In the genomic region with DNA sequence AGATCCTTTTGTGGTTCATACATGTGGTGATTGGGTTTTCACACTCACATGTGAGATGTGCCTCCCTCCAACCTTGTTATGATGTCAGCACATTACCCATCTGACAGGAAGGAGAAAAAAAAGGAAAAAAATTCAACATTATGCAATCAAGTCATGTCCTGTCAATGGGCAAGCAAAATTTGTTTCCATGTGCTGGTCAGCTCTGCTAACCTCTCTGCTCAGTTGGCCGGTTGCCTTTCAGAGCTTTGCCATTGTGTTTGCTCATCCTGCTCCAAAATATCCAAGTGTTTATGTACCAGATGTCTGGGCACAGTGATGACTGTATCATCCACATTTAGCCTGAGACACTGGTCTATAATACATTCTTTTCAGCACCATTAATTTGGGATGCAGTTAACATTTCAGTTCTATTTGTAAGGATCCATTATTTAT, we compare ENCODE assay signal across 15 cellular contexts. TPM values are rescaled to one million over a fixed set of nuclear protein-coding genes. Genes with fewer than 3 reads are reported as not detected.
DNase-seq lines count a peak whose midpoint lies in the region; ATAC-seq and TF ChIP-seq lines count a peak whose summit lies in the region.
"Had no signal": no experiment of that assay in that cellular context is flagged by ENCODE, and none has a peak within 500 bp of the region (broad histone marks: within the 10 kb centered on the region; RNA-seq: fewer than 3 reads in every experiment).

No MANE protein-coding gene starts in this region.

- no peaks in the 10 kb centered on the region for H3K36me3 ChIP-seq in right lobe of liver
- no peaks in the 10 kb centered on the region for H3K36me3 ChIP-seq in subcutaneous abdominal adipose tissue (ENCODE audit: control insufficient read depth in 5 of 5, insufficient read depth in 5 of 5, low read length in 5 of 5)
- H3K36me3 ChIP-seq: adrenal gland, thoracic aorta, WERI-Rb-1 had no signal

- H3K27me3 Mint-ChIP-seq in activated T-cell treated with anti-CD3 and anti-CD28 coated beads, Interleukin-2, amount 50 U/mL, for 4 hours (ENCODE audit: low read depth) = peaks cover 7% of the 10 kb centered on the region

- H3K9me3 ChIP-seq in right lobe of liver = no peaks in the 10 kb centered on the region
- H3K9me3 ChIP-seq in subcutaneous abdominal adipose tissue (ENCODE audit: control insufficient read depth in 5 of 5, low read length in 5 of 5) = no peaks in the 10 kb centered on the region
- H3K9me3 ChIP-seq: adrenal gland, thoracic aorta had no signal

- H3K4me1 Mint-ChIP-seq in activated T-cell treated with anti-CD3 and anti-CD28 coated beads, Interleukin-2, amount 50 U/mL, for 4 hours (ENCODE audit: low read depth) = peaks cover 3% of the 10 kb centered on the region

- H3K9me3 Mint-ChIP-seq in activated T-cell treated with anti-CD3 and anti-CD28 coated beads, Interleukin-2, amount 50 U/mL, for 4 hours = no peaks in the 10 kb centered on the region
- H3K9me3 Mint-ChIP-seq: endodermal cell had no signal

- no peak overlapping the region for H3K4me3 Mint-ChIP-seq in activated T-cell treated with anti-CD3 and anti-CD28 coated beads, Interleukin-2, amount 50 U/mL, for 4 hours
- H3K4me3 Mint-ChIP-seq: endodermal cell had no signal

- peak overlapping the region in 56 of 59 donors; percentile 4 to 96 (median 83) for H3K27ac ChIP-seq in dorsolateral prefrontal cortex
- peak overlapping the region in 1 of 3 donors; percentile 54 for H3K27ac ChIP-seq in right lobe of liver
- H3K27ac ChIP-seq in subcutaneous abdominal adipose tissue (ENCODE audit: low read depth, low read length) = peak overlapping the region; percentile 38
- H3K27ac ChIP-seq: adrenal gland, KMS-11, thoracic aorta, WERI-Rb-1 had no signal

- ATAC-seq in right lobe of liver (peak in 3 of 4 donors; percentile 47 to 70 (median 61)), GM18907 (IDR thresholded peaks at IDR 0.05; ENCODE audit: unreplicated experiment) (no peak)
- no peak for ATAC-seq in activated T-cell treated with anti-CD3 and anti-CD28 coated beads, Interleukin-2, amount 50 U/mL, for 4 hours
- ATAC-seq: right cardiac atrium had no signal

- no peak overlapping the region for H3K4me3 ChIP-seq in dorsolateral prefrontal cortex
- no peak overlapping the region for H3K4me3 ChIP-seq in right lobe of liver
- no peak overlapping the region for H3K4me3 ChIP-seq in subcutaneous abdominal adipose tissue (ENCODE audit: low read depth in 1 of 5, low read length in 5 of 5)
- H3K4me3 ChIP-seq: adrenal gland, thoracic aorta had no signal

- DNase-seq in LHCN-M2 (ENCODE audit: low read depth) = peak; percentile 53
- peak in 9 of 10 donors; percentile 17 to 87 (median 71) for DNase-seq in dorsolateral prefrontal cortex
- peak in 2 of 3 donors; percentile 62 to 70 for DNase-seq in right lobe of liver
- no peak for DNase-seq in activated T-cell treated with anti-CD3 and anti-CD28 coated beads, Interleukin-2, amount 50 U/mL, for 4 hours
- no peak for DNase-seq in NCI-H2196 treated with DMSO at 0.1 percent for 48 hours (lab: John Stamatoyannopoulos, UW; ENCODE audit: unreplicated experiment)
- DNase-seq: activated T-cell treated with anti-CD3 and anti-CD28 coated beads for 4 hours, endodermal cell, NCI-H1930, right cardiac atrium, WERI-Rb-1 had no signal

- no peaks in the 10 kb centered on the region for H3K36me3 Mint-ChIP-seq in activated T-cell treated with anti-CD3 and anti-CD28 coated beads, Interleukin-2, amount 50 U/mL, for 4 hours (ENCODE audit: insufficient read depth)

- no peaks in the 10 kb centered on the region for H3K4me1 ChIP-seq in right lobe of liver
- H3K4me1 ChIP-seq in subcutaneous abdominal adipose tissue (ENCODE audit: control insufficient read depth in 5 of 5, insufficient read depth in 5 of 5, low read length in 5 of 5) = peaks cover 5 to 16% (median 8%) of the 10 kb centered on the region in 5 donors
- H3K4me1 ChIP-seq: adrenal gland had no signal

- TF ChIP-seq CTCF in dorsolateral prefrontal cortex (IDR thresholded peaks at IDR 0.05 in 54 of 56, conservative IDR thresholded peaks at IDR 0.05 in 2 of 56; ENCODE audit: low read depth in 1 of 56, partially characterized antibody in 56 of 56) = peak in 9 of 56 donors; percentile 7 to 23 (median 13)
- no peak for TF ChIP-seq CTCF in right lobe of liver (IDR thresholded peaks at IDR 0.05)

- H3K9ac ChIP-seq in subcutaneous abdominal adipose tissue (ENCODE audit: low read length in 5 of 5) = no peak overlapping the region
- H3K9ac ChIP-seq: KMS-11 had no signal

- H3K27me3 ChIP-seq in dorsolateral prefrontal cortex (no peaks in the 10 kb centered on the region), right lobe of liver (no peaks in the 10 kb centered on the region), subcutaneous abdominal adipose tissue (ENCODE audit: control insufficient read depth in 5 of 5, insufficient read depth in 4 of 5, low read length in 5 of 5) (no peaks in the 10 kb centered on the region)
- H3K27me3 ChIP-seq: adrenal gland had no signal

- 14% methylated on average over 1 of the region's 1 CpG for WGBS in right lobe of liver (ENCODE audit: insufficient coverage, low coverage, low lambda C conversion rate, missing lambda C conversion rate)

- no peak for TF ChIP-seq POLR2A in right lobe of liver (IDR thresholded peaks at IDR 0.05)

- intact Hi-C loops in dorsolateral prefrontal cortex (cut with DNase I) (loop anchor here (2.0 to 10.0 kb wide), 3 partner anchors 53 to 780 kb away; a partner anchor contains a TSS), right lobe of liver (cut with DNase I) (no loop called here)

RNA-seq across cellular contexts. Expression of a gene that starts 27.0 kb away (rescaled TPM):
- total RNA-seq in LHCN-M2 (2014; rRNA removed) (not detected in 2 replicates), dorsolateral prefrontal cortex (1 to 10 TPM in 87 of 120 experiments, under 1 TPM in 24, not detected in 9; 0.39 to 8.8 (median 1.9) TPM), right lobe of liver (not detected)
- polyA plus RNA-seq in LHCN-M2 (2012) = not detected
- total RNA-seq in activated T-cell treated with anti-CD3 and anti-CD28 coated beads, Interleukin-2, amount 50 U/mL, for 4 hours = not detected
- total RNA-seq: adrenal gland, endodermal cell, right cardiac atrium, thoracic aorta had no signal
- polyA plus RNA-seq: adrenal gland, right cardiac atrium had no signal

RNA-seq across cellular contexts. Expression of a gene that starts 51.8 kb away (rescaled TPM):
- total RNA-seq in LHCN-M2 (2014; rRNA removed) = 34.6 and 36.3 TPM in 2 replicates
- polyA plus RNA-seq in LHCN-M2 (2012) = 10.7 TPM
- total RNA-seq in dorsolateral prefrontal cortex = 10 to 100 TPM in 33 of 120 experiments, 1 to 10 TPM in 87; 3.7 to 14.8 (median 8.6) TPM
- total RNA-seq in right lobe of liver = 10 to 100 TPM in 5 of 6 experiments, 1 to 10 TPM in 1; 9.4 to 21.4 (median 14.7) TPM
- total RNA-seq in activated T-cell treated with anti-CD3 and anti-CD28 coated beads, Interleukin-2, amount 50 U/mL, for 4 hours = 10 to 100 TPM; 35.5 to 37.9 (median 35.7) TPM

Comparison
In these comparisons a context has a peak if more than half of its experiments do, and no peak if none do; other contexts are left out.
1. DNase-seq: peak in LHCN-M2 (single experiment), dorsolateral prefrontal cortex (9 of 10) and right lobe of liver (2 of 3); none in activated T-cell treated with anti-CD3 and anti-CD28 coated beads, Interleukin-2, amount 50 U/mL, for 4 hours (single experiment) and NCI-H2196 treated with DMSO at 0.1 percent for 48 hours (single experiment).
2. ATAC-seq: peak in right lobe of liver (3 of 4); none in GM18907 (single experiment) and activated T-cell treated with anti-CD3 and anti-CD28 coated beads, Interleukin-2, amount 50 U/mL, for 4 hours (0 of 2).
3. intact Hi-C loops: an anchor here in dorsolateral prefrontal cortex (2.0 to 10.0 kb wide); none called in right lobe of liver.